In the genomic region with DNA sequence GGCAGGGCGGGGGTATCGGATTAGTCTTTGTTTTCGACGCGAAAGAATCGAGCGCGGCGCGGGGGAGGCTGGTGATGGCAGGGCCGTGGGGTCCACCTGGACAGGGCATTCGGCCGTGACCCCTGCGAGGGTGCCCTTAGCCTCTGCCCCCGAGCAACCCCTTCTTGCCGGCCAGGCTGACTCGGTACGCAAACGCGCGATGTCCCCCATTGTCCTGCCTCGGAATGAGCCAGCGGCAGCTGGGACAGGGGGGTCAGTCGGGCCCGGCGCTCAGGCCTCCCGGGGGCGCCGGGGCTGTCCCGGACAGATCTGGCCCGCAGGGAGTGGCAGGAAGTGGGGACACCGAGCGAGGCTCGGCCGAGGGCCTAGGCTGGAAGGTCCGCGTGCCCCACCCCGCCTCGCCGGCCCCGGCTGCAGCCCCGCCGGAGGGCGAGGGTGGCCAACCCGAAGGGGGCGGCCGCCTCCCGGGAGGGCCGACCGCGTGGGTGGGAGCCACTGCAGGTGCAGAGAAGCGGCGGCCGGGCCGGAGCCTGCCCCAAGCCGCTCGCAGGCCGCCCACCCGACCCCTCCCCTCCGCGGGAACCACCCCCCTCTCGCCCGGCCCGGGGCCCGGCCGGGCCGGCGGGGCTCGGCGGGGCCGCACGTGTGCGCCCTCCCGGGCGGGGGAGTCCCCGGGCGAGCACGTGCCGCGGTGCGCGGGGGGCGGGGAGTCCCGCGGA, we compare ENCODE assay signal across 9 cellular contexts. TPM values are rescaled to one million over a fixed set of nuclear protein-coding genes. Genes with fewer than 3 reads are reported as not detected.
DNase-seq lines count a peak whose midpoint lies in the region; FAIRE-seq and TF ChIP-seq lines count a peak whose summit lies in the region.
"Had no signal": no experiment of that assay in that cellular context is flagged by ENCODE, and none has a peak within 500 bp of the region (broad histone marks: within the 10 kb centered on the region; RNA-seq: fewer than 3 reads in every experiment).

TSS of gene TET3 (plus strand) at position 708 of the 719 bp plus-strand sequence. CDS start 1,494 bp downstream, outside the sequence.

- H3K4me1 ChIP-seq in iPS-15b (ENCODE audit: control insufficient read depth, insufficient read depth, low read length) (peaks cover 37% of the 10 kb centered on the region), small intestine (ENCODE audit: control insufficient read depth in 2 of 2, insufficient read depth in 1 of 2, low read depth in 1 of 2, low read length in 1 of 2) (peaks cover 4 to 9% of the 10 kb centered on the region in 2 donors)

- no peak for TF ChIP-seq CTCF in HFF-Myc (IDR thresholded peaks at IDR 0.05; ENCODE audit: low read depth, low read length, missing control alignments)

- H3K27ac ChIP-seq in adipose tissue (ENCODE audit: low read depth, low read length) (peak within 1 kb of the TSS; percentile 56), small intestine (ENCODE audit: low read depth in 1 of 2, low read length in 1 of 2) (peak within 1 kb of the TSS; percentile 98 to 99)

- H3K27me3 ChIP-seq in iPS-15b (ENCODE audit: control insufficient read depth, insufficient read depth, low read length) (peaks cover 74% of the 10 kb centered on the region), small intestine (ENCODE audit: control insufficient read depth in 2 of 2, insufficient read depth in 2 of 2, low read length in 2 of 2) (no peaks in the 10 kb centered on the region)

- no peaks in the 10 kb centered on the region for H3K9me3 ChIP-seq in iPS-15b (ENCODE audit: control insufficient read depth, insufficient read depth, low read length)
- no peaks in the 10 kb centered on the region for H3K9me3 ChIP-seq in small intestine (ENCODE audit: control insufficient read depth, low read depth)

- DNase-seq in DMS 273 (lab: John Stamatoyannopoulos, UW; ENCODE audit: unreplicated experiment) (peak; percentile 79), DMS 273 treated with DMSO at 0.1 percent for 48 hours (lab: John Stamatoyannopoulos, UW) (no peak), HFF-Myc (ENCODE audit: extremely low read depth, low read depth) (no peak), small intestine (peak; percentile 50), GOT3 (lab: John Stamatoyannopoulos, UW) (no peak)

- H3K4me3 ChIP-seq in HFF-Myc (replicated peaks; ENCODE audit: low read depth, low read length), result peak within 1 kb of the TSS; percentile 69
- H3K4me3 ChIP-seq in iPS-15b (ENCODE audit: low read depth, low read length), result peak within 1 kb of the TSS; percentile 71
- H3K4me3 ChIP-seq in small intestine (ENCODE audit: low read depth in 1 of 2, low read length in 2 of 2), result peak within 1 kb of the TSS; percentile 69 to 83

- H3K36me3 ChIP-seq in iPS-15b (ENCODE audit: control insufficient read depth, insufficient read depth, low read length), result no peaks in the 10 kb centered on the region
- H3K36me3 ChIP-seq in small intestine (ENCODE audit: control insufficient read depth in 2 of 2, insufficient read depth in 2 of 2, low read length in 2 of 2), result no peaks in the 10 kb centered on the region

- H3K9ac ChIP-seq in iPS-15b (ENCODE audit: low read depth, low read length), result peak within 1 kb of the TSS; percentile 65

- 0 to 2% (median 1%) methylated on average over 47 to 85 of the region's 85 CpGs for WGBS in adipose tissue, 3 donors
- 1 to 9% (median 2%) methylated on average over 29 to 85 of the region's 85 CpGs for WGBS in small intestine, 3 donors

- FAIRE-seq in small intestine (lab: Jason Lieb, UNC), result no peak
- FAIRE-seq: A204.1 had no signal

TF ChIP-seq in PFSK-1, 5 proteins besides CTCF, POLR2A, EP300 and RAD21:
- TF ChIP-seq TAF1 (IDR thresholded peaks at IDR 0.05; ENCODE audit: borderline replicate concordance, insufficient read depth, low read length), result no peak
- TF ChIP-seq FOXP2 (optimal IDR thresholded peaks at IDR 0.05; ENCODE audit: borderline replicate concordance, extremely low read depth, extremely low read length, insufficient read depth), result peak; percentile 12
- TF ChIP-seq REST (IDR thresholded peaks at IDR 0.05; ENCODE audit: insufficient read depth in 1 of 2, low read depth in 2 of 2, low read length in 2 of 2), result no peak
TF ChIP-seq in PFSK-1: peak in this region for 1.

RNA-seq across cellular contexts. Expression of gene TET3, which starts in this region (rescaled TPM):
- polyA plus RNA-seq in PFSK-1 (2012; ENCODE audit: insufficient read length, low read depth), result 7.3 TPM
- polyA plus RNA-seq in adipose tissue (1 to 10 TPM; 1.5 to 2.3 (median 2.0) TPM), small intestine (1 to 10 TPM; 2.7 to 6.8 (median 5.6) TPM)

Comparison
In these comparisons a context has a peak if more than half of its experiments do, and no peak if none do; other contexts are left out.
1. DNase-seq: peak in DMS 273 (single experiment) and small intestine (single experiment); none in DMS 273 treated with DMSO at 0.1 percent for 48 hours (single experiment), HFF-Myc (single experiment) and GOT3 (single experiment).
2. Peak in every context shown above with its lines, with median percentiles within 50 percentile points of each other: H3K4me3 ChIP-seq.